Comparison of ENCODE assay signal across 14 cellular contexts in the genomic region with DNA sequence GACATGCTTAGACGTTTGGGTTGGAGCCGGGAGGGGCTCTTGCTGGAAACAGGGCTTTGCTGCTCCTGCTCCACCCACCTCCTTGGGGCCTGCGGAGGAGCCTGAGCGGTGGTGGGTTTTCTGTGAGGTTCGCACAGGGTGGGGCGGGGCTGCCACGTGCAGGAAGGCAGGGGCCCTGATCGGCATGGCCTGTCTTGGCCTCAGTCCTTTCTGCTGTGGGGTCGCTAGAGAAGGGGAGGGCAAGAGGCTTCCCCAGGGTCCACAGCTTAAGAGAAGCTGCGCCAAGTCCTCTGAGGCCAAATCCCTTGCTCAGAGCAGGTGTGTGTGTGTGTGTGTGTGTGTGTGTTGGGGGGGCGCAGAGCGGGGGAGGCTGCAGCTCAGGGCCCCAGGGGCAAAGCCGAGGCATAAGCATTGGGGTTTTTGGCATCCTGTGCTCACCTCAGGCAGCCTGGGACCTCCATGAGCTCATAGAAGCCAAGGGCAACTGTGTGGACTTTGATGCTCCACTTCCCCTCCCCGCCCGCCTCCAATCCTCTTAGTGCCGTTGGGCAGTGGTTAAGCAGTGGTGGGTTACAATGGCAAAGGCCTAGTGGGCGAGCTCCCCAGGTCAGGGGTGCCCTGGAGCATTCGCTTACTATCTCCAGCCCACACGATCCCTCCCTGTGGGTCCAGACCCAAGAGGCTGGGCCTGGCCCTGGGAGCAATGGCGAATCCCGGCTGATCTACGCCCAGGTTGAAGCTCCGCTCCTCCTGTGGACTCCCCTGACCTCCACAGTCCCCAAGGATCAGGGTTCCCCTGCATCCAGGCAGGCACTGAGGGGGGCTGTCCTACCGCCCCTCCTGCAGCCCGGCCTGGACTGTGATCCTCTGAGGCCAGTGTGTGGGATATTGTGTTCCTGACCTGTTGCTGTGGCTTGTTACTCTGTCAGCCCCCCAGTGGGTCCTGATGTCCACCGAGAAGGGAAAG. TPM values are rescaled to one million over a fixed set of nuclear protein-coding genes. Genes with fewer than 3 reads are reported as not detected.
DNase-seq lines count a peak whose midpoint lies in the region; ATAC-seq and TF ChIP-seq lines count a peak whose summit lies in the region.
"Had no signal": no experiment of that assay in that cellular context is flagged by ENCODE, and none has a peak within 500 bp of the region (broad histone marks: within the 10 kb centered on the region; RNA-seq: fewer than 3 reads in every experiment).

No MANE protein-coding gene starts in this region.

- H4K20me1 ChIP-seq in KMS-11 (ENCODE audit: insufficient read depth): no peaks in the 10 kb centered on the region

- H3K27ac Mint-ChIP-seq in activated CD8-positive, alpha-beta T cell treated with anti-CD3 and anti-CD28 coated beads for 36 hours: peak overlapping the region; percentile 97
- peak overlapping the region; percentile 99 to 100 for H3K27ac Mint-ChIP-seq in effector memory CD8-positive, alpha-beta T cell
- no peak overlapping the region for H3K27ac Mint-ChIP-seq in nephron progenitor cell

- H3K9me3 ChIP-seq in ovary (no peaks in the 10 kb centered on the region), A673 (ENCODE audit: low read depth, low read length, poor library complexity, severe bottlenecking) (no peaks in the 10 kb centered on the region)
- H3K9me3 ChIP-seq: Caco-2, tibial artery had no signal

- TF ChIP-seq CTCF in KMS-11 (conservative IDR thresholded peaks at IDR 0.05; ENCODE audit: low read depth, low read length): no peak
- TF ChIP-seq CTCF in activated CD8-positive, alpha-beta T cell treated with anti-CD3 and anti-CD28 coated beads for 36 hours (IDR thresholded peaks at IDR 0.05): no peak
- no peak for TF ChIP-seq CTCF in ovary (IDR thresholded peaks at IDR 0.05)
- TF ChIP-seq CTCF in A673 (conservative IDR thresholded peaks at IDR 0.05; ENCODE audit: low read depth, low read length): no peak
- no peak for TF ChIP-seq CTCF in nephron progenitor cell (IDR thresholded peaks at IDR 0.05)

- ATAC-seq in activated CD8-positive, alpha-beta T cell treated with anti-CD3 and anti-CD28 coated beads for 36 hours: peak; percentile 9
- ATAC-seq in effector memory CD8-positive, alpha-beta T cell (replicated peaks): peak; percentile 9
- ATAC-seq: foreskin keratinocyte had no signal

- peak; percentile 64 for DNase-seq in activated CD8-positive, alpha-beta T cell treated with anti-CD3 and anti-CD28 coated beads for 36 hours
- peak; percentile 37 to 49 (median 39) for DNase-seq in effector memory CD8-positive, alpha-beta T cell
- DNase-seq in ovary (no peak), A673 (ENCODE audit: low spot score) (no peak), nephron progenitor cell (no peak), AML-193 (lab: John Stamatoyannopoulos, UW) (no peak)
- DNase-seq: Caco-2, foreskin keratinocyte, NCI-H187 treated with DMSO at 0.1 percent for 48 hours, tibial artery had no signal

- TF ChIP-seq POLR2A in ovary (IDR thresholded peaks at IDR 0.05): no peak

- H3K27me3 ChIP-seq in KMS-11 (ENCODE audit: insufficient read depth, low read depth) (no peaks in the 10 kb centered on the region), ovary (no peaks in the 10 kb centered on the region), A673 (replicated peaks; ENCODE audit: insufficient read depth, low read depth, low read length, poor library complexity) (no peaks in the 10 kb centered on the region)

- no peaks in the 10 kb centered on the region for H3K79me2 ChIP-seq in KMS-11 (ENCODE audit: insufficient read depth, low read depth)

- H3K4me1 ChIP-seq in KMS-11 (ENCODE audit: low read depth, poor library complexity, severe bottlenecking): peaks cover 20% of the 10 kb centered on the region
- H3K4me1 ChIP-seq in ovary (ENCODE audit: insufficient read depth): peaks cover 21% of the 10 kb centered on the region
- peaks cover 9% of the 10 kb centered on the region for H3K4me1 ChIP-seq in A673 (ENCODE audit: insufficient read depth, low read length, poor library complexity, severe bottlenecking)
- H3K4me1 ChIP-seq: foreskin keratinocyte had no signal

- no peaks in the 10 kb centered on the region for H3K9me3 Mint-ChIP-seq in activated CD8-positive, alpha-beta T cell treated with anti-CD3 and anti-CD28 coated beads for 36 hours
- no peaks in the 10 kb centered on the region for H3K9me3 Mint-ChIP-seq in effector memory CD8-positive, alpha-beta T cell
- no peaks in the 10 kb centered on the region for H3K9me3 Mint-ChIP-seq in nephron progenitor cell
- H3K9me3 Mint-ChIP-seq: neural crest cell had no signal

- peaks cover 64% of the 10 kb centered on the region for H3K4me1 Mint-ChIP-seq in activated CD8-positive, alpha-beta T cell treated with anti-CD3 and anti-CD28 coated beads for 36 hours (ENCODE audit: low read depth)
- peaks cover 55 to 63% of the 10 kb centered on the region in 2 donors for H3K4me1 Mint-ChIP-seq in effector memory CD8-positive, alpha-beta T cell (ENCODE audit: low read depth in 2 of 2)
- peaks cover 57% of the 10 kb centered on the region for H3K4me1 Mint-ChIP-seq in nephron progenitor cell

- H3K36me3 Mint-ChIP-seq in activated CD8-positive, alpha-beta T cell treated with anti-CD3 and anti-CD28 coated beads for 36 hours (ENCODE audit: low read depth): no peaks in the 10 kb centered on the region
- peaks cover 33% of the 10 kb centered on the region for H3K36me3 Mint-ChIP-seq in effector memory CD8-positive, alpha-beta T cell (ENCODE audit: insufficient read depth)
- H3K36me3 Mint-ChIP-seq in nephron progenitor cell (ENCODE audit: low read depth): no peaks in the 10 kb centered on the region

- H3K4me3 Mint-ChIP-seq in activated CD8-positive, alpha-beta T cell treated with anti-CD3 and anti-CD28 coated beads for 36 hours: peak overlapping the region; percentile 55
- peak overlapping the region; percentile 81 to 93 for H3K4me3 Mint-ChIP-seq in effector memory CD8-positive, alpha-beta T cell
- H3K4me3 Mint-ChIP-seq in nephron progenitor cell: no peak overlapping the region
- H3K4me3 Mint-ChIP-seq: neural crest cell had no signal

- H3K9ac ChIP-seq in KMS-11: no peak overlapping the region

- H3K27me3 Mint-ChIP-seq in activated CD8-positive, alpha-beta T cell treated with anti-CD3 and anti-CD28 coated beads for 36 hours: no peaks in the 10 kb centered on the region
- H3K27me3 Mint-ChIP-seq in effector memory CD8-positive, alpha-beta T cell: no peaks in the 10 kb centered on the region
- H3K27me3 Mint-ChIP-seq in nephron progenitor cell (ENCODE audit: low read depth, poor library complexity): no peaks in the 10 kb centered on the region

- POLR2A ChIA-PET in activated CD8-positive, alpha-beta T cell treated with anti-CD3 and anti-CD28 coated beads for 36 hours (lab: Charles Lee): interaction anchor here (0.6 to 3.7 kb wide), 2 partner anchors 21 to 105 kb away, joined by 3 to 29 read pairs; a partner anchor contains a TSS
- POLR2A ChIA-PET in A673 (lab: Charles Lee; ENCODE audit: low non-redundant PET): no interaction called here

- no peak for TF ChIP-seq EP300 in ovary (IDR thresholded peaks at IDR 0.05)

- H3K27ac ChIP-seq in KMS-11: 0 out of 2 replicates have a peak overlapping the region, but pooled peaks have one; percentile 3
- peak overlapping the region in 17 of 21 experiments; percentile 5 to 96 (median 70) for H3K27ac ChIP-seq in skin epidermis
- H3K27ac ChIP-seq in ovary: no peak overlapping the region
- H3K27ac ChIP-seq in A673 (ENCODE audit: low read depth, low read length, poor library complexity, severe bottlenecking): no peak overlapping the region
- H3K27ac ChIP-seq: foreskin keratinocyte, tibial artery had no signal

- H3K4me2 ChIP-seq in KMS-11: no peak overlapping the region

- CTCF ChIA-PET in activated CD8-positive, alpha-beta T cell treated with anti-CD3 and anti-CD28 coated beads for 36 hours (lab: Charles Lee): interaction anchor here (0.9 to 3.0 kb wide), 7 partner anchors 9 to 108 kb away, joined by 3 to 14 read pairs (median 3); no protein-coding TSS in a partner anchor
- CTCF ChIA-PET in A673 (lab: Charles Lee): no interaction called here

- WGBS in ovary, 3 donors: 84 to 87% (median 85%) methylated on average over 21 to 26 of the region's 26 CpGs

- H3K4me3 ChIP-seq in KMS-11 (IDR thresholded peaks at IDR 0.05; ENCODE audit: insufficient read depth, low read depth, low read length) (no peak overlapping the region), skin epidermis (no peak overlapping the region), ovary (no peak overlapping the region), A673 (ENCODE audit: low read depth, low read length, poor library complexity, severe bottlenecking) (no peak overlapping the region)
- H3K4me3 ChIP-seq: tibial artery had no signal

- H2AFZ ChIP-seq in KMS-11 (ENCODE audit: low read depth): no peak overlapping the region

- intact Hi-C loops in activated CD8-positive, alpha-beta T cell treated with anti-CD3 and anti-CD28 coated beads for 36 hours (cut with micrococcal nuclease): loop anchor here (5.0 to 10.0 kb wide), 2 partner anchors 53 to 105 kb away; a partner anchor contains a TSS
- intact Hi-C loops in ovary (cut with DNase I) (loop anchor here in 1 of 4 donors (2.0 kb wide), 1 partner anchor 61 kb away; no protein-coding TSS in a partner anchor), A673 (cut with micrococcal nuclease; ENCODE audit: unreplicated experiment) (no loop called here)

- H3K36me3 ChIP-seq in KMS-11 (ENCODE audit: insufficient read depth): no peaks in the 10 kb centered on the region
- no peaks in the 10 kb centered on the region for H3K36me3 ChIP-seq in ovary
- no peaks in the 10 kb centered on the region for H3K36me3 ChIP-seq in A673 (ENCODE audit: insufficient read depth, low read length, poor library complexity, severe bottlenecking)
- H3K36me3 ChIP-seq: tibial artery had no signal

- no TSS peak for BruUV-seq in A673 (replicated peaks; lab: Mats Ljungman, UMichigan)

RNA-seq across cellular contexts. Expression of a gene that starts 28.9 kb away (rescaled TPM):
- 1 to 10 TPM; 2.3 to 2.7 TPM for total RNA-seq in activated CD8-positive, alpha-beta T cell treated with anti-CD3 and anti-CD28 coated beads for 36 hours
- total RNA-seq in ovary (10 to 100 TPM in 1 of 7 donors, 1 to 10 TPM in 5, under 1 TPM in 1; 0.95 to 21.1 (median 1.8) TPM), A673 (2021) (0.31 and 0.75 TPM in 2 replicates)
- under 1 TPM; 0.33 to 0.58 TPM for polyA plus RNA-seq in ovary
- total RNA-seq: kidney epithelial cell had no signal

Comparison
In these comparisons a context has a peak if more than half of its experiments do, and no peak if none do; other contexts are left out.
1. H3K27ac ChIP-seq: peak in KMS-11 (single experiment) and skin epidermis (17 of 21); none in ovary (0 of 2) and A673 (single experiment).
2. DNase-seq: peak in activated CD8-positive, alpha-beta T cell treated with anti-CD3 and anti-CD28 coated beads for 36 hours (single experiment) and effector memory CD8-positive, alpha-beta T cell (3 of 3); none in ovary (0 of 5), A673 (single experiment), nephron progenitor cell (single experiment) and AML-193 (0 of 2).